In the genomic region with DNA sequence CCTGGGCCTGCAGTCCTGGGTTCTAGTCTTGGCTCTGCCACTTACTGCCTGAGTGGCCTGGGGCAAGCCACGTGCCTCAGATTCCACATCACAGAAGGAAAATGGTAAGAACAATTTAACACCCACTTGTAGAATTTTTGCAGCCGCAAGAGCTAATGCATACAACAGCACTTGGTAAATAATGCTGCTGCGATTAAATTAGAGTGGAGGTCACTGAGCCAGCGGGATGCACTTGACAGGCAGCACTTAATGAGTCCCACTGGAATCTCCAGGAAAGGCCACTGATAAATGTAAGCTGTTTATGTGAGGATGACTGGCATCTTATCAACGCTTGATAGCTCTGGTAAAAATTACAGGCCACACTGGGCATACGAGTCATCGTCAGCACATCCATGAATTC, we compare ENCODE assay signal across 17 cellular contexts.
"Had no signal": no experiment of that assay in that cellular context is flagged by ENCODE, and none has a peak within 500 bp of the region (broad histone marks: within the 10 kb centered on the region; RNA-seq: fewer than 3 reads in every experiment).

No MANE protein-coding gene starts in this region.

- DNase-seq: activated CD4-positive, alpha-beta T cell treated with anti-CD3 and anti-CD28 coated beads, Interleukin-2, amount 50 U/mL, for 1 hour; activated CD8-positive, alpha-beta memory T cell treated with anti-CD3 and anti-CD28 coated beads for 24 hours; activated naive CD8-positive, alpha-beta T cell treated with anti-CD3 and anti-CD28 coated beads for 36 hours; brain microvascular endothelial cell; cortex of kidney; effector CD4-positive, alpha-beta T cell; esophagus squamous epithelium; foreskin fibroblast; head of caudate nucleus; left cardiac atrium; mucosa of descending colon; naive thymus-derived CD4-positive, alpha-beta T cell; pancreas; stimulated activated CD4-positive, alpha-beta T cell treated with anti-CD3 and anti-CD28 coated beads, Interleukin-2, amount 100 ng/mL, for 48 hours; T-helper 9 cell had no signal

- ATAC-seq: activated CD4-positive, CD25-positive, alpha-beta regulatory T cell treated with anti-CD3 and anti-CD28 coated beads, Interleukin-2, amount 50 U/mL, for 24 hours; mucosa of descending colon; naive thymus-derived CD4-positive, alpha-beta T cell; pancreas; stimulated activated memory B cell treated with anti-CD40 and anti-IgM and Interleukin-4, amounts not matched to agents 10 μg/mL and 1 μg/mL and 100 μg/mL, for 72 hours had no signal
